In genomic region chr21:43932005-43932404, GRCh38 we compare ENCODE assay signal across 26 cellular contexts.
"Had no signal": no experiment of that assay in that cellular context is flagged by ENCODE, and none has a peak within 500 bp of the region (broad histone marks: within the 10 kb centered on the region; RNA-seq: fewer than 3 reads in every experiment).

No MANE protein-coding gene starts in this region.

- H3K9ac ChIP-seq: neural progenitor cell had no signal

- H3K27ac Mint-ChIP-seq: activated CD4-positive, alpha-beta T cell treated with anti-CD3 and anti-CD28 coated beads for 36 hours; activated CD8-positive, alpha-beta memory T cell treated with anti-CD3 and anti-CD28 coated beads, Interleukin-2, amount 10 ng/mL, durations not matched to agents 7 days and 5 days; activated CD8-positive, alpha-beta T cell treated with anti-CD3 and anti-CD28 coated beads, Interleukin-2, amount 10 ng/mL, durations not matched to agents 7 days and 5 days; mesothelial cell of epicardium; neural progenitor cell; T-helper 17 cell had no signal

- H3K9me3 ChIP-seq: esophagus squamous epithelium, right atrium auricular region, suprapubic skin, tibial artery, upper lobe of right lung had no signal

- H3K9me3 Mint-ChIP-seq: mesothelial cell of epicardium; naive thymus-derived CD4-positive, alpha-beta T cell; neural progenitor cell had no signal

- DNase-seq: activated CD4-positive, alpha-beta T cell treated with anti-CD3 and anti-CD28 coated beads for 36 hours; activated CD8-positive, alpha-beta memory T cell treated with anti-CD3 and anti-CD28 coated beads, Interleukin-2, amount 10 ng/mL, durations not matched to agents 7 days and 5 days; activated CD8-positive, alpha-beta T cell treated with anti-CD3 and anti-CD28 coated beads, Interleukin-2, amount 10 ng/mL, durations not matched to agents 7 days and 5 days; activated effector memory CD4-positive, alpha-beta T cell treated with Interleukin-2 at 50 U/mL for 16 hours; activated naive CD4-positive, alpha-beta T cell treated with Interleukin-2 at 50 U/mL for 16 hours; activated T-cell treated with anti-CD3 and anti-CD28 coated beads, Interleukin-2, amount 50 U/mL, for 48 hours; amniotic stem cell; central memory CD4-positive, alpha-beta T cell; dermis blood vessel endothelial cell; effector CD4-positive, alpha-beta T cell; esophagus squamous epithelium; islet precursor cell; mammary epithelial cell; naive thymus-derived CD4-positive, alpha-beta T cell; stimulated activated naive CD4-positive, alpha-beta T cell; T-helper 17 cell; T1000; tibial artery; upper lobe of right lung had no signal

- H3K4me3 Mint-ChIP-seq: activated CD4-positive, alpha-beta T cell treated with anti-CD3 and anti-CD28 coated beads for 36 hours; activated CD8-positive, alpha-beta memory T cell treated with anti-CD3 and anti-CD28 coated beads, Interleukin-2, amount 10 ng/mL, durations not matched to agents 7 days and 5 days; activated CD8-positive, alpha-beta T cell treated with anti-CD3 and anti-CD28 coated beads, Interleukin-2, amount 10 ng/mL, durations not matched to agents 7 days and 5 days; activated naive CD8-positive, alpha-beta T cell; mesothelial cell of epicardium; neural progenitor cell; T-helper 17 cell had no signal

- H3K36me3 ChIP-seq: neural progenitor cell, right atrium auricular region, upper lobe of right lung had no signal

- H3K4me2 ChIP-seq: hepatocyte, neural progenitor cell had no signal

- H2AFZ ChIP-seq: hepatocyte, neural progenitor cell had no signal

- ATAC-seq: activated CD4-positive, alpha-beta T cell treated with anti-CD3 and anti-CD28 coated beads for 36 hours; activated CD8-positive, alpha-beta memory T cell treated with anti-CD3 and anti-CD28 coated beads, Interleukin-2, amount 10 ng/mL, durations not matched to agents 7 days and 5 days; activated CD8-positive, alpha-beta T cell treated with anti-CD3 and anti-CD28 coated beads, Interleukin-2, amount 10 ng/mL, durations not matched to agents 7 days and 5 days; naive thymus-derived CD4-positive, alpha-beta T cell; T-helper 17 cell; upper lobe of right lung had no signal

- H3K27ac ChIP-seq: epithelial cell of prostate, hepatocyte, neural progenitor cell, suprapubic skin, tibial artery, upper lobe of right lung had no signal

- H3K27me3 ChIP-seq: esophagus squamous epithelium, hepatocyte, neural progenitor cell, right atrium auricular region, suprapubic skin, tibial artery, upper lobe of right lung had no signal

- H3K4me1 Mint-ChIP-seq: activated CD4-positive, alpha-beta T cell treated with anti-CD3 and anti-CD28 coated beads for 36 hours; mesothelial cell of epicardium had no signal

- H3K4me3 ChIP-seq: esophagus squamous epithelium, hepatocyte, neural progenitor cell, right atrium auricular region, suprapubic skin, tibial artery, upper lobe of right lung had no signal

- H3K36me3 Mint-ChIP-seq: activated naive CD8-positive, alpha-beta T cell; neural progenitor cell had no signal

- H3K27me3 Mint-ChIP-seq: activated CD4-positive, alpha-beta T cell treated with anti-CD3 and anti-CD28 coated beads for 36 hours; activated CD8-positive, alpha-beta memory T cell treated with anti-CD3 and anti-CD28 coated beads, Interleukin-2, amount 10 ng/mL, durations not matched to agents 7 days and 5 days; activated naive CD8-positive, alpha-beta T cell; naive thymus-derived CD4-positive, alpha-beta T cell; T-helper 17 cell had no signal
